In genomic region chr9:126173401-126173800, GRCh38 we compare ENCODE assay signal across 25 cellular contexts.
"Had no signal": no experiment of that assay in that cellular context is flagged by ENCODE, and none has a peak within 500 bp of the region (broad histone marks: within the 10 kb centered on the region; RNA-seq: fewer than 3 reads in every experiment).

No MANE protein-coding gene starts in this region.

- H3K36me3 ChIP-seq: esophagus squamous epithelium, gastroesophageal sphincter, left ventricle myocardium inferior, lower lobe of right lung, right lobe of liver, suprapubic skin, thyroid gland, uterus had no signal

- H3K27me3 ChIP-seq: dorsolateral prefrontal cortex, right lobe of liver, thyroid gland, uterus had no signal

- DNase-seq: cortex of kidney; dorsolateral prefrontal cortex; effector CD8-positive, alpha-beta T cell; esophagus squamous epithelium; foreskin fibroblast; glutamatergic neuron; immature natural killer cell; left ventricle myocardium inferior; lower lobe of right lung; mesenchymal stem cell; naive B cell; psoas muscle; retina; stimulated activated CD4-positive, alpha-beta T cell treated with anti-CD3 and anti-CD28 coated beads, Interleukin-15, amount 100 ng/mL, for 24 hours; stimulated activated CD4-positive, alpha-beta T cell treated with anti-CD3 and anti-CD28 coated beads, Interleukin-1b, Interleukin-23, amount 100 ng/mL, for 48 hours; stimulated activated CD4-positive, alpha-beta T cell treated with anti-CD3 and anti-CD28 coated beads, Interleukin-4, amount 100 ng/mL, for 24 hours; stimulated activated naive CD4-positive, alpha-beta T cell treated with Interleukin-2 at 50 U/mL for 16 hours; thyroid gland; uterus had no signal

- H3K4me3 ChIP-seq: dorsolateral prefrontal cortex, esophagus squamous epithelium, gastroesophageal sphincter, left ventricle myocardium inferior, lower lobe of right lung, psoas muscle, right lobe of liver, suprapubic skin, thyroid gland, uterus had no signal

- H3K4me1 Mint-ChIP-seq: central memory CD8-positive, alpha-beta T cell; immature natural killer cell; naive B cell had no signal

- H3K9me3 ChIP-seq: esophagus squamous epithelium, lower lobe of right lung, psoas muscle, right lobe of liver, thyroid gland had no signal

- H3K36me3 Mint-ChIP-seq: immature natural killer cell, type B pancreatic cell had no signal

- H3K9me3 Mint-ChIP-seq: immature natural killer cell had no signal

- H3K4me1 ChIP-seq: esophagus squamous epithelium, gastroesophageal sphincter, left ventricle myocardium inferior, lower lobe of right lung, parathyroid adenoma, psoas muscle, right lobe of liver, suprapubic skin, thyroid gland, uterus had no signal

- H3K27ac Mint-ChIP-seq: immature natural killer cell, type B pancreatic cell had no signal

- H3K4me3 Mint-ChIP-seq: central memory CD8-positive, alpha-beta T cell; immature natural killer cell; naive B cell; type B pancreatic cell had no signal

- H3K27ac ChIP-seq: dorsolateral prefrontal cortex, esophagus squamous epithelium, gastroesophageal sphincter, left ventricle myocardium inferior, lower lobe of right lung, parathyroid adenoma, psoas muscle, right lobe of liver, suprapubic skin, thyroid gland, uterus had no signal

- ATAC-seq: gastroesophageal sphincter, lower lobe of right lung, psoas muscle had no signal
